ENCODE assay signal across 9 cellular contexts in the genomic region with DNA sequence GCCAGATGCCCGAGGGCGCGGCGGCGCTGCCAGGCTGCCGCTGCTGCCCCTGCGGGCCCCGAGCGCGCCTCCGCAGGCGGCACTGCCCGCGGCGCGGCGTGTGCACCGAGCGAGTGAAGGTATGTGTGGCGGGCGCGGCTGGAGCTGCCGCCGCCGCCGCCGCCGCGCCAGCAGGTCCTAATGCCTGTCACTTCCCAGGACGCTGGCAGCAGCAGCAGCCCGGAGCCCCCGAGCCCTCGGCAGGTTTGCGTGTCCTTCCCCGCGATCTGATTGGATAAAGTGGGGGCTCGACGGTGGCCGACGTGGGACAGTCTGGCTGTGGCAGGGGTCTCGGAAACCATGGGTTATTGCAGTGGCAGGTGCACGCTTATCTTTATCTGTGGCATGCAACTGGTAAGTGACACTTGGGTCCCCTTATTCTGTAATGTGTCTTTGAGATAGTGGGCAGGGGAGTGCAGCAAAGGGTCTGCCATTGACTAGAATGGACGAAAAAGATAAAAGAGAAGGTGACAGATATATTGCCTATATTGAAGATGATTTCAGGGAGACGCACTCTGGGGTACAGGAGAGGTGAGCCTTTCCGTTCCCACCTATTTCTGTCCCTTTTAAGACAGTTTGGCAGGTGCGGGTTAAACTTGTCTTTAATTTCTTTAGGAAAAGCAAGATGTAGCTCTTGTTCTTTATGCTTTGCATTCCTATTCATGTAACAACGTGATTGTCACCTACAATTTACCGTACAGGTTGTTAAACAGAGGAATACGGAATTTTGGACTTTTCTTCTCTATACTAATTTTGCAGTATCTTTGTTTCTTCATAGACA.
DNase-seq lines count a peak whose midpoint lies in the region; ATAC-seq and TF ChIP-seq lines count a peak whose summit lies in the region.
"Had no signal": no experiment of that assay in that cellular context is flagged by ENCODE, and none has a peak within 500 bp of the region (broad histone marks: within the 10 kb centered on the region; RNA-seq: fewer than 3 reads in every experiment).

Gene NKAIN2, plus strand, starts transcription at position 4 of the 820 bp plus-strand sequence.

- no peak within 1 kb of the TSS for H3K27ac Mint-ChIP-seq in activated T-cell treated with anti-CD3 and anti-CD28 coated beads, Interleukin-2, amount 50 U/mL, for 24 hours

- H3K36me3 Mint-ChIP-seq in activated T-cell treated with anti-CD3 and anti-CD28 coated beads, Interleukin-2, amount 50 U/mL, for 24 hours (ENCODE audit: low read depth): no peaks in the 10 kb centered on the region

- TF ChIP-seq CTCF in brain microvascular endothelial cell (IDR thresholded peaks at IDR 0.05; ENCODE audit: low read depth, low read length, missing control alignments): no peak

- ATAC-seq in HG02852 (IDR thresholded peaks at IDR 0.05; ENCODE audit: unreplicated experiment): peak; percentile 21

- no peaks in the 10 kb centered on the region for H3K36me3 ChIP-seq in brain microvascular endothelial cell (replicated peaks)
- H3K36me3 ChIP-seq: adrenal gland had no signal

- in situ Hi-C loops in brain microvascular endothelial cell (cut with HindIII; ENCODE audit: low pct_ligation_motif_present, low sequenced_read_pairs): no loop called here

- peak within 1 kb of the TSS; percentile 66 for H3K4me3 Mint-ChIP-seq in activated T-cell treated with anti-CD3 and anti-CD28 coated beads, Interleukin-2, amount 50 U/mL, for 24 hours

- H3K27ac ChIP-seq in brain microvascular endothelial cell (no peak within 1 kb of the TSS), skin epidermis (no peak within 1 kb of the TSS)
- H3K27ac ChIP-seq: adrenal gland had no signal

- no peaks in the 10 kb centered on the region for H3K9me3 Mint-ChIP-seq in activated T-cell treated with anti-CD3 and anti-CD28 coated beads, Interleukin-2, amount 50 U/mL, for 24 hours

- peaks cover 15% of the 10 kb centered on the region for H3K27me3 ChIP-seq in brain microvascular endothelial cell (replicated peaks)

- peaks cover 9% of the 10 kb centered on the region for H3K4me1 Mint-ChIP-seq in activated T-cell treated with anti-CD3 and anti-CD28 coated beads, Interleukin-2, amount 50 U/mL, for 24 hours (ENCODE audit: low read depth)

- H3K27me3 Mint-ChIP-seq in activated T-cell treated with anti-CD3 and anti-CD28 coated beads, Interleukin-2, amount 50 U/mL, for 24 hours: peaks cover 67% of the 10 kb centered on the region

- peak; percentile 34 for DNase-seq in activated T-cell treated with anti-CD3 and anti-CD28 coated beads, Interleukin-2, amount 50 U/mL, for 24 hours
- DNase-seq in activated T-cell treated with anti-CD3 and anti-CD28 coated beads for 4 hours: no peak
- DNase-seq in NCI-H226: peak; percentile 5
- no peak for DNase-seq in brain microvascular endothelial cell
- peak; percentile 69 for DNase-seq in islet precursor cell
- no peak for DNase-seq in cortex of kidney (lab: John Stamatoyannopoulos, UW)

- H3K4me3 ChIP-seq in brain microvascular endothelial cell (ENCODE audit: low read depth, low read length) (peak within 1 kb of the TSS; percentile 63), skin epidermis (peak within 1 kb of the TSS; percentile 9 to 46 (median 27))

Comparison
In these comparisons a context has a peak if more than half of its experiments do, and no peak if none do; other contexts are left out.
1. DNase-seq: peak in activated T-cell treated with anti-CD3 and anti-CD28 coated beads, Interleukin-2, amount 50 U/mL, for 24 hours (single experiment), NCI-H226 (single experiment) and islet precursor cell (single experiment); none in activated T-cell treated with anti-CD3 and anti-CD28 coated beads for 4 hours (single experiment), brain microvascular endothelial cell (single experiment) and cortex of kidney (single experiment).